1 cellular context compared by ENCODE assay signal in genomic region chr7:113891031-113891350, GRCh38.
TF ChIP-seq lines count a peak whose summit lies in the region.

No MANE protein-coding gene starts in this region.

TF ChIP-seq in IMR-90, 13 proteins besides CTCF, POLR2A, EP300 and RAD21 (continued from another document):
- no peak for TF ChIP-seq RFX5 (IDR thresholded peaks at IDR 0.05; ENCODE audit: low read depth, low read length)
